ENCODE assay signal across 8 cellular contexts in the genomic region with DNA sequence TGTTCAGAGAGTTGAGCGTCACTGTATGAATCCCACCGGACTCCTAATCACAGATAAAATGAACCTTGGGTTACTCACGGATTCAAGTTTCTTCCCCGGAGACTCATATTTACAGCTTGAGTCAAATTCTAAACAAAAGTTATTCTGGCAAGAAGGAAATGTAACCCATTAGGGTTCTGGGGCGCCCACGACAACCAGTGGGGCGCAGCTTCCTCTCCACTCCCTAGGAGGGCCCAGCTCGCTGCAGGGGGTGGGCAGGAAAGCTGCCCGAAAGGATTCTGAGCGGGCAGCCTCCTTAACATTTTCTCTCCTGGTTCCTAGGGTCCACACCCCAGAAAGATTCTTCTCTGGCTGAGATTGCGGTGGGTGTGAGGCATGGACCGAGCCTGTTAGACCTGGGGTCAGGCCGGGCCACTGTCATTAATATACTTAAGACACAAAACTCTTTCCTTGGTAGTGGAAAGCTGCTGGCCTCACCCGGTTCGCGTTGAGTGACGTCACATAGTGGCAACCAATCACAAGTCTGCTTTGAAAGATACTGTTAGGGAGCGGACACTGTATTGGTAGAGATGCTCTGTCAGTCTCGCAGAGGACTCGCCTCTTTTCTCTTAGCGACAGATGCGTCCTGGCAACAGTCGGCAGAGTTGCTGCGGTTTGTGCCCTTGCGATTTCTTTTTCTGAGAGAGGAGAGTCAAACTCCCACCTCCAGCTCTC. TPM values are rescaled to one million over a fixed set of nuclear protein-coding genes. Genes with fewer than 3 reads are reported as not detected.
DNase-seq lines count a peak whose midpoint lies in the region; ATAC-seq and TF ChIP-seq lines count a peak whose summit lies in the region.

No MANE protein-coding gene starts in this region.

- H3K9ac ChIP-seq in adipocyte (ENCODE audit: low read length): peak overlapping the region; percentile 81

- TF ChIP-seq POLR2A in upper lobe of left lung (IDR thresholded peaks at IDR 0.05): peak in 1 of 4 donors; percentile 55

- no peaks in the 10 kb centered on the region for H3K36me3 ChIP-seq in adipocyte (ENCODE audit: control insufficient read depth, insufficient read depth, low read length, severe bottlenecking)
- H3K36me3 ChIP-seq in heart right ventricle: no peaks in the 10 kb centered on the region
- no peaks in the 10 kb centered on the region for H3K36me3 ChIP-seq in upper lobe of left lung

- H3K27me3 ChIP-seq in adipocyte (replicated peaks; ENCODE audit: control insufficient read depth, insufficient read depth, low read length): no peaks in the 10 kb centered on the region
- H3K27me3 ChIP-seq in heart right ventricle: no peaks in the 10 kb centered on the region
- H3K27me3 ChIP-seq in upper lobe of left lung: no peaks in the 10 kb centered on the region

- H3K4me1 ChIP-seq in adipocyte (ENCODE audit: control insufficient read depth, insufficient read depth, low read length) (peaks cover 11% of the 10 kb centered on the region), heart right ventricle (peaks cover 0 to 17% (median 0%) of the 10 kb centered on the region in 9 donors), upper lobe of left lung (peaks cover 0 to 12% (median 4%) of the 10 kb centered on the region in 4 donors)

- H3K4me3 ChIP-seq in adipocyte (ENCODE audit: low read length) (peak overlapping the region; percentile 79), heart right ventricle (peak overlapping the region; percentile 4 to 66 (median 56)), upper lobe of left lung (peak overlapping the region; percentile 5 to 53 (median 43))

- WGBS in heart right ventricle, 2 donors: 3 to 4% methylated on average over 25 of the region's 25 CpGs
- 9 to 13% methylated on average over 11 to 25 of the region's 25 CpGs for WGBS in upper lobe of left lung, 2 donors

- H3K27ac ChIP-seq in heart right ventricle (peak overlapping the region in 8 of 10 donors; percentile 29 to 82 (median 64)), upper lobe of left lung (peak overlapping the region in 3 of 4 donors; percentile 21 to 54 (median 23))

- ATAC-seq in SK-N-SH treated with all-trans-retinoic acid at 6 μM for 48 hours (peak; percentile 100), heart right ventricle (peak; percentile 99 to 100 (median 99)), upper lobe of left lung (ENCODE audit: low FRiP score in 2 of 2) (peak; percentile 97 to 99)

- TF ChIP-seq CTCF in heart right ventricle (IDR thresholded peaks at IDR 0.05) (no peak), upper lobe of left lung (IDR thresholded peaks at IDR 0.05) (no peak)

- DNase-seq in Daoy (ENCODE audit: low read depth) (peak; percentile 99), GOT3 (lab: John Stamatoyannopoulos, UW) (peak; percentile 16), M059J (ENCODE audit: low read depth) (peak; percentile 99), adipocyte (ENCODE audit: low read depth) (peak; percentile 99), heart right ventricle (peak; percentile 65 to 96), posterior vena cava (ENCODE audit: low spot score) (peak; percentile 92), upper lobe of left lung (peak in 1 of 2 donors; percentile 94)

- intact Hi-C loops in heart right ventricle (cut with DNase I) (loop anchor here in 2 of 10 donors (10.0 kb wide), 1 partner anchor 117 kb away; no protein-coding TSS in a partner anchor), posterior vena cava (cut with DNase I) (no loop called here)

- TF ChIP-seq EP300 in upper lobe of left lung (IDR thresholded peaks at IDR 0.05): no peak

- H3K9me3 ChIP-seq in adipocyte (ENCODE audit: control insufficient read depth, low read length) (no peaks in the 10 kb centered on the region), heart right ventricle (no peaks in the 10 kb centered on the region), upper lobe of left lung (no peaks in the 10 kb centered on the region)

TF ChIP-seq in SK-N-SH treated with all-trans-retinoic acid at 6 μM for 48 hours, 23 proteins besides CTCF, POLR2A, EP300 and RAD21:
- TF ChIP-seq, protein P1, sequence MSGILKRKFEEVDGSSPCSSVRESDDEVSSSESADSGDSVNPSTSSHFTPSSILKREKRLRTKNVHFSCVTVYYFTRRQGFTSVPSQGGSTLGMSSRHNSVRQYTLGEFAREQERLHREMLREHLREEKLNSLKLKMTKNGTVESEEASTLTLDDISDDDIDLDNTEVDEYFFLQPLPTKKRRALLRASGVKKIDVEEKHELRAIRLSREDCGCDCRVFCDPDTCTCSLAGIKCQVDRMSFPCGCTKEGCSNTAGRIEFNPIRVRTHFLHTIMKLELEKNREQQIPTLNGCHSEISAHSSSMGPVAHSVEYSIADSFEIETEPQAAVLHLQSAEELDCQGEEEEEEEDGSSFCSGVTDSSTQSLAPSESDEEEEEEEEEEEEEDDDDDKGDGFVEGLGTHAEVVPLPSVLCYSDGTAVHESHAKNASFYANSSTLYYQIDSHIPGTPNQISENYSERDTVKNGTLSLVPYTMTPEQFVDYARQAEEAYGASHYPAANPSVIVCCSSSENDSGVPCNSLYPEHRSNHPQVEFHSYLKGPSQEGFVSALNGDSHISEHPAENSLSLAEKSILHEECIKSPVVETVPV (CRISPR knock-in tag; IDR thresholded peaks at IDR 0.05): no peak
- no peak for TF ChIP-seq CSDC2 (CRISPR knock-in tag; IDR thresholded peaks at IDR 0.05)
- TF ChIP-seq ARNTL (CRISPR knock-in tag; IDR thresholded peaks at IDR 0.05; ENCODE audit: borderline replicate concordance, low read depth): no peak
- TF ChIP-seq PATZ1 (CRISPR knock-in tag; IDR thresholded peaks at IDR 0.05; ENCODE audit: borderline replicate concordance): no peak
- TF ChIP-seq TCF4 (CRISPR knock-in tag; IDR thresholded peaks at IDR 0.05; ENCODE audit: borderline replicate concordance): no peak
- TF ChIP-seq TSHZ2 (CRISPR knock-in tag; IDR thresholded peaks at IDR 0.05): no peak
- TF ChIP-seq BACH2 (CRISPR knock-in tag; IDR thresholded peaks at IDR 0.05; ENCODE audit: borderline replicate concordance): no peak
- no peak for TF ChIP-seq ZNF565 (CRISPR knock-in tag; conservative IDR thresholded peaks at IDR 0.05; ENCODE audit: low read depth)

RNA-seq across cellular contexts. Expression of gene MCOLN3, which starts 13.6 kb away (rescaled TPM):
- 2.1 and 2.5 TPM in 2 replicates for total RNA-seq in Daoy (2014; rRNA removed; shearing (Covaris generic))
- 2.1 and 4.3 TPM in 2 replicates for total RNA-seq in M059J (2014; rRNA removed; shearing (Covaris generic))
- total RNA-seq in heart right ventricle: under 1 TPM in 9 of 10 donors, not detected in 1; 0.13 to 0.92 (median 0.28) TPM
- polyA plus RNA-seq in heart right ventricle: 1 to 10 TPM in 1 of 2 donors, under 1 TPM in 1; 0.13 to 2.7 TPM
- under 1 TPM; 0.38 to 0.46 TPM for total RNA-seq in posterior vena cava
- total RNA-seq in upper lobe of left lung: 10 to 100 TPM in 1 of 6 donors, 1 to 10 TPM in 5; 5.5 to 18.9 (median 5.8) TPM
